Comparison of ENCODE assay signal across 9 cellular contexts in genomic region chr5:87340716-87341115, GRCh38.
DNase-seq lines count a peak whose midpoint lies in the region; ATAC-seq and TF ChIP-seq lines count a peak whose summit lies in the region.
"Had no signal": no experiment of that assay in that cellular context is flagged by ENCODE, and none has a peak within 500 bp of the region (broad histone marks: within the 10 kb centered on the region; RNA-seq: fewer than 3 reads in every experiment).

No MANE protein-coding gene starts in this region.

- TF ChIP-seq CTCF in adrenal gland (IDR thresholded peaks at IDR 0.05) (no peak), coronary artery (IDR thresholded peaks at IDR 0.05) (no peak)

- no peak for DNase-seq in activated T-cell treated with anti-CD3 and anti-CD28 coated beads, Interleukin-2, amount 50 U/mL, for 24 hours
- no peak for DNase-seq in activated T-cell treated with anti-CD3 and anti-CD28 coated beads for 4 hours
- DNase-seq in stimulated activated naive CD8-positive, alpha-beta T cell treated with anti-CD3 and anti-CD28 coated beads, Interleukin-15, Interleukin-2, amounts not matched to agents 100 U/mL and 50 U/mL, for 24 hours: no peak
- no peak for DNase-seq in HAP-1 (ENCODE audit: low spot score in 2 of 2)
- DNase-seq in adrenal gland: no peak
- no peak for DNase-seq in coronary artery (ENCODE audit: low spot score)
- DNase-seq: heart right ventricle had no signal

- peaks cover 7% of the 10 kb centered on the region for H3K9me3 Mint-ChIP-seq in activated T-cell treated with anti-CD3 and anti-CD28 coated beads, Interleukin-2, amount 50 U/mL, for 24 hours
- H3K9me3 Mint-ChIP-seq in T-helper 1 cell treated with Interleukin-12 subunit alpha and Interleukin-12 subunit beta and Interleukin-4 antibody, amounts not matched to agents 30 μg/mL and 1 μg/mL, for 36 hours: peaks cover 13% of the 10 kb centered on the region

- no peaks in the 10 kb centered on the region for H3K27me3 Mint-ChIP-seq in activated T-cell treated with anti-CD3 and anti-CD28 coated beads, Interleukin-2, amount 50 U/mL, for 24 hours
- H3K27me3 Mint-ChIP-seq in T-helper 1 cell treated with Interleukin-12 subunit alpha and Interleukin-12 subunit beta and Interleukin-4 antibody, amounts not matched to agents 30 μg/mL and 1 μg/mL, for 36 hours (ENCODE audit: low read depth): no peaks in the 10 kb centered on the region

- peaks cover 70% of the 10 kb centered on the region for H3K36me3 Mint-ChIP-seq in activated T-cell treated with anti-CD3 and anti-CD28 coated beads, Interleukin-2, amount 50 U/mL, for 24 hours (ENCODE audit: low read depth)
- H3K36me3 Mint-ChIP-seq in T-helper 1 cell treated with Interleukin-12 subunit alpha and Interleukin-12 subunit beta and Interleukin-4 antibody, amounts not matched to agents 30 μg/mL and 1 μg/mL, for 36 hours (ENCODE audit: low read depth): peaks cover 36% of the 10 kb centered on the region

- H3K9me3 ChIP-seq in HAP-1: no peaks in the 10 kb centered on the region
- no peaks in the 10 kb centered on the region for H3K9me3 ChIP-seq in adrenal gland (replicated peaks in 1 of 3)

- H3K27me3 ChIP-seq in HAP-1 (ENCODE audit: low read depth) (no peaks in the 10 kb centered on the region), adrenal gland (no peaks in the 10 kb centered on the region)
- H3K27me3 ChIP-seq: heart right ventricle had no signal

- H3K4me1 ChIP-seq in HAP-1 (no peaks in the 10 kb centered on the region), adrenal gland (replicated peaks in 1 of 2) (peaks cover 5 to 6% of the 10 kb centered on the region in 2 donors)

- H3K36me3 ChIP-seq in HAP-1 (replicated peaks) (peaks cover 7% of the 10 kb centered on the region; the same call in 1 of the 2 replicates), adrenal gland (replicated peaks in 1 of 2) (peaks cover 0 to 4% of the 10 kb centered on the region in 2 donors)

- TF ChIP-seq POLR2A in adrenal gland (IDR thresholded peaks at IDR 0.05): no peak

- intact Hi-C loops in adrenal gland (cut with DNase I): no loop called here

- H3K4me3 Mint-ChIP-seq in activated T-cell treated with anti-CD3 and anti-CD28 coated beads, Interleukin-2, amount 50 U/mL, for 24 hours: peak overlapping the region; percentile 44
- peak overlapping the region; percentile 75 for H3K4me3 Mint-ChIP-seq in T-helper 1 cell treated with Interleukin-12 subunit alpha and Interleukin-12 subunit beta and Interleukin-4 antibody, amounts not matched to agents 30 μg/mL and 1 μg/mL, for 36 hours

- ATAC-seq in HG02981 (IDR thresholded peaks at IDR 0.05; ENCODE audit: unreplicated experiment): peak; percentile 99
- ATAC-seq in stimulated activated naive CD8-positive, alpha-beta T cell treated with anti-CD3 and anti-CD28 coated beads, Interleukin-15, Interleukin-2, amounts not matched to agents 100 U/mL and 50 U/mL, for 24 hours: peak; percentile 96

- H3K27ac Mint-ChIP-seq in activated T-cell treated with anti-CD3 and anti-CD28 coated beads, Interleukin-2, amount 50 U/mL, for 24 hours: peak overlapping the region; percentile 84
- H3K27ac Mint-ChIP-seq in T-helper 1 cell treated with Interleukin-12 subunit alpha and Interleukin-12 subunit beta and Interleukin-4 antibody, amounts not matched to agents 30 μg/mL and 1 μg/mL, for 36 hours: peak overlapping the region; percentile 83

- in situ Hi-C loops in HAP-1 (cut with MboI; ENCODE audit: low sequenced_read_pairs): no loop called here

- peaks cover 29% of the 10 kb centered on the region for H3K4me1 Mint-ChIP-seq in activated T-cell treated with anti-CD3 and anti-CD28 coated beads, Interleukin-2, amount 50 U/mL, for 24 hours (ENCODE audit: low read depth)
- peaks cover 16% of the 10 kb centered on the region for H3K4me1 Mint-ChIP-seq in T-helper 1 cell treated with Interleukin-12 subunit alpha and Interleukin-12 subunit beta and Interleukin-4 antibody, amounts not matched to agents 30 μg/mL and 1 μg/mL, for 36 hours (ENCODE audit: low read depth)

- 65 to 71% (median 68%) methylated on average over 2 of the region's 2 CpGs for WGBS in adrenal gland, 4 donors

- H3K4me3 ChIP-seq in HAP-1 (no peak overlapping the region), adrenal gland (no peak overlapping the region), coronary artery (no peak overlapping the region)
- H3K4me3 ChIP-seq: heart right ventricle had no signal

- H3K27ac ChIP-seq in adrenal gland (no peak overlapping the region), coronary artery (peak overlapping the region in 1 of 2 donors; percentile 3)
